1 cellular context compared by ENCODE assay signal in the genomic region with DNA sequence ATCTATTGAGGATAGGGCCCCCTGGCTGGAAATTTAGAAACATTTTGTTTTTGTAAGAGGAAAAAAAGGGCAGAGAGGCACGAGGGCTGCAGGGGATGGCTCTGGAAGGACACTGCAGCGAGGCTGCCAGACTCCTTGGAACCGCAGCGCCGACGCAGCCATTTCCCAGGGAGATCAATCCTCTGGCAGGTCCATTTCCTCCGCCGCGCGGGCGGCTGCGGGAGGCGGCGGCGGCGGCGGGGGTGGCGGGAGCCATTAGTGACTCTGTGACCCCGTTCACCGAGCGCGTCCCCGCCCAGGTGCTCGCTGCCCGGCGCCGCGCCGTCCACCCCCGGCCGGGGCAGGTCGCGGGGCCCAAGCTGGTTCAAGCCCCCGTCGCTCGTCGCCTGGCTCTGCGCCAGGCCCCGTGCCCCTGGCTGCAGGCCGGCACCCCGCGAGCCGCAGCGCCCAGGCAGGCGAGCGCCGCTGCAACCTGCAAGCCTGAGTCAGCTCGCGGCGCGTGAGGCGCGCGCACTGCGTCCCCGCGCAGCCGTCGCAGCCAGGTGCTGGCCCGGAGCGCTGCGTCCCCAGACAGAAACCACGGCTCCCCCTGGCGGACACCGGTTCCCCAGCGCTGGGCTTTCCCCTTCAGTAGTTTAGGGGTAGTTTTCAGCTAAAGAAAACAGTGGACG.
TF ChIP-seq lines count a peak whose summit lies in the region.

No MANE protein-coding gene starts in this region.

TF ChIP-seq in HCT116, 20 proteins besides CTCF, POLR2A, EP300 and RAD21 (continued from another document):
- TF ChIP-seq MAX (IDR thresholded peaks at IDR 0.05) (peak; percentile 82), CEBPB (IDR thresholded peaks at IDR 0.05; ENCODE audit: low read depth) (no peak), ZFX (IDR thresholded peaks at IDR 0.05) (peak; percentile 30; the same call in 1 of the 2 replicates)
- TF ChIP-seq, protein P1, sequence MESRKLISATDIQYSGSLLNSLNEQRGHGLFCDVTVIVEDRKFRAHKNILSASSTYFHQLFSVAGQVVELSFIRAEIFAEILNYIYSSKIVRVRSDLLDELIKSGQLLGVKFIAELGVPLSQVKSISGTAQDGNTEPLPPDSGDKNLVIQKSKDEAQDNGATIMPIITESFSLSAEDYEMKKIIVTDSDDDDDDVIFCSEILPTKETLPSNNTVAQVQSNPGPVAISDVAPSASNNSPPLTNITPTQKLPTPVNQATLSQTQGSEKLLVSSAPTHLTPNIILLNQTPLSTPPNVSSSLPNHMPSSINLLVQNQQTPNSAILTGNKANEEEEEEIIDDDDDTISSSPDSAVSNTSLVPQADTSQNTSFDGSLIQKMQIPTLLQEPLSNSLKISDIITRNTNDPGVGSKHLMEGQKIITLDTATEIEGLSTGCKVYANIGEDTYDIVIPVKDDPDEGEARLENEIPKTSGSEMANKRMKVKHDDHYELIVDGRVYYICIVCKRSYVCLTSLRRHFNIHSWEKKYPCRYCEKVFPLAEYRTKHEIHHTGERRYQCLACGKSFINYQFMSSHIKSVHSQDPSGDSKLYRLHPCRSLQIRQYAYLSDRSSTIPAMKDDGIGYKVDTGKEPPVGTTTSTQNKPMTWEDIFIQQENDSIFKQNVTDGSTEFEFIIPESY (IDR thresholded peaks at IDR 0.05; ENCODE audit: extremely low read depth, insufficient replicate concordance, low read length), result no peak
- TF ChIP-seq, protein P2, sequence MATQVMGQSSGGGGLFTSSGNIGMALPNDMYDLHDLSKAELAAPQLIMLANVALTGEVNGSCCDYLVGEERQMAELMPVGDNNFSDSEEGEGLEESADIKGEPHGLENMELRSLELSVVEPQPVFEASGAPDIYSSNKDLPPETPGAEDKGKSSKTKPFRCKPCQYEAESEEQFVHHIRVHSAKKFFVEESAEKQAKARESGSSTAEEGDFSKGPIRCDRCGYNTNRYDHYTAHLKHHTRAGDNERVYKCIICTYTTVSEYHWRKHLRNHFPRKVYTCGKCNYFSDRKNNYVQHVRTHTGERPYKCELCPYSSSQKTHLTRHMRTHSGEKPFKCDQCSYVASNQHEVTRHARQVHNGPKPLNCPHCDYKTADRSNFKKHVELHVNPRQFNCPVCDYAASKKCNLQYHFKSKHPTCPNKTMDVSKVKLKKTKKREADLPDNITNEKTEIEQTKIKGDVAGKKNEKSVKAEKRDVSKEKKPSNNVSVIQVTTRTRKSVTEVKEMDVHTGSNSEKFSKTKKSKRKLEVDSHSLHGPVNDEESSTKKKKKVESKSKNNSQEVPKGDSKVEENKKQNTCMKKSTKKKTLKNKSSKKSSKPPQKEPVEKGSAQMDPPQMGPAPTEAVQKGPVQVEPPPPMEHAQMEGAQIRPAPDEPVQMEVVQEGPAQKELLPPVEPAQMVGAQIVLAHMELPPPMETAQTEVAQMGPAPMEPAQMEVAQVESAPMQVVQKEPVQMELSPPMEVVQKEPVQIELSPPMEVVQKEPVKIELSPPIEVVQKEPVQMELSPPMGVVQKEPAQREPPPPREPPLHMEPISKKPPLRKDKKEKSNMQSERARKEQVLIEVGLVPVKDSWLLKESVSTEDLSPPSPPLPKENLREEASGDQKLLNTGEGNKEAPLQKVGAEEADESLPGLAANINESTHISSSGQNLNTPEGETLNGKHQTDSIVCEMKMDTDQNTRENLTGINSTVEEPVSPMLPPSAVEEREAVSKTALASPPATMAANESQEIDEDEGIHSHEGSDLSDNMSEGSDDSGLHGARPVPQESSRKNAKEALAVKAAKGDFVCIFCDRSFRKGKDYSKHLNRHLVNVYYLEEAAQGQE (IDR thresholded peaks at IDR 0.05; ENCODE audit: low read depth), result no peak
